9 cellular contexts compared by ENCODE assay signal in genomic region chr7:29921404-29922010, GRCh38.
DNase-seq lines count a peak whose midpoint lies in the region; ATAC-seq, FAIRE-seq and TF ChIP-seq lines count a peak whose summit lies in the region.
"Had no signal": no experiment of that assay in that cellular context is flagged by ENCODE, and none has a peak within 500 bp of the region (broad histone marks: within the 10 kb centered on the region; RNA-seq: fewer than 3 reads in every experiment).

No MANE protein-coding gene starts in this region.

- no peak overlapping the region for H3K27ac Mint-ChIP-seq in activated CD4-positive, alpha-beta memory T cell treated with anti-CD3 and anti-CD28 coated beads, Interleukin-2, amount 10 ng/mL, durations not matched to agents 7 days and 5 days
- H3K27ac Mint-ChIP-seq in naive thymus-derived CD8-positive, alpha-beta T cell = no peak overlapping the region
- H3K27ac Mint-ChIP-seq: activated naive CD8-positive, alpha-beta T cell had no signal

- no peaks in the 10 kb centered on the region for H3K36me3 Mint-ChIP-seq in activated CD4-positive, alpha-beta memory T cell treated with anti-CD3 and anti-CD28 coated beads, Interleukin-2, amount 10 ng/mL, durations not matched to agents 7 days and 5 days (ENCODE audit: low read depth)
- H3K36me3 Mint-ChIP-seq in naive thymus-derived CD8-positive, alpha-beta T cell = peaks cover 0 to 23% (median 0%) of the 10 kb centered on the region in 3 donors
- H3K36me3 Mint-ChIP-seq: activated naive CD8-positive, alpha-beta T cell had no signal

- FAIRE-seq in urothelium cell line (lab: Jason Lieb, UNC) = peak; percentile 87

- peak; percentile 85 for ATAC-seq in GM19452 (IDR thresholded peaks at IDR 0.05; ENCODE audit: unreplicated experiment)
- ATAC-seq in HG03442 (IDR thresholded peaks at IDR 0.05; ENCODE audit: unreplicated experiment) = peak; percentile 90
- peak; percentile 76 to 93 for ATAC-seq in naive thymus-derived CD8-positive, alpha-beta T cell

- H3K27me3 Mint-ChIP-seq in activated CD4-positive, alpha-beta memory T cell treated with anti-CD3 and anti-CD28 coated beads, Interleukin-2, amount 10 ng/mL, durations not matched to agents 7 days and 5 days = peaks cover 3% of the 10 kb centered on the region
- peaks cover 0 to 1% (median 0%) of the 10 kb centered on the region in 5 donors for H3K27me3 Mint-ChIP-seq in naive thymus-derived CD8-positive, alpha-beta T cell
- H3K27me3 Mint-ChIP-seq: activated naive CD8-positive, alpha-beta T cell had no signal

- no peak for TF ChIP-seq POLR2A in erythroblast (IDR thresholded peaks at IDR 0.05; ENCODE audit: low read length)

- POLR2A ChIA-PET in activated CD4-positive, alpha-beta memory T cell treated with anti-CD3 and anti-CD28 coated beads, Interleukin-2, amount 10 ng/mL, durations not matched to agents 7 days and 5 days (lab: Charles Lee) = no interaction called here
- POLR2A ChIA-PET in naive thymus-derived CD8-positive, alpha-beta T cell (lab: Charles Lee) = no interaction called here

- H3K9me3 Mint-ChIP-seq in activated CD4-positive, alpha-beta memory T cell treated with anti-CD3 and anti-CD28 coated beads, Interleukin-2, amount 10 ng/mL, durations not matched to agents 7 days and 5 days = no peaks in the 10 kb centered on the region
- no peaks in the 10 kb centered on the region for H3K9me3 Mint-ChIP-seq in naive thymus-derived CD8-positive, alpha-beta T cell

- CTCF ChIA-PET in activated CD4-positive, alpha-beta memory T cell treated with anti-CD3 and anti-CD28 coated beads, Interleukin-2, amount 10 ng/mL, durations not matched to agents 7 days and 5 days (lab: Charles Lee) = interaction anchor here (0.9 to 2.4 kb wide), 16 partner anchors 8 to 643 kb away, joined by 3 to 10 read pairs (median 5); no protein-coding TSS in a partner anchor

- peak; percentile 64 for DNase-seq in DMS 273 treated with DMSO at 0.1 percent for 48 hours (lab: John Stamatoyannopoulos, UW)
- DNase-seq in NCI-H446 (lab: John Stamatoyannopoulos, UW) = peak; percentile 65 to 66
- peak; percentile 30 for DNase-seq in activated CD4-positive, alpha-beta memory T cell treated with anti-CD3 and anti-CD28 coated beads, Interleukin-2, amount 10 ng/mL, durations not matched to agents 7 days and 5 days
- peak; percentile 67 to 80 for DNase-seq in erythroblast (lab: John Stamatoyannopoulos, UW)
- DNase-seq in naive thymus-derived CD8-positive, alpha-beta T cell = peak in 8 of 10 donors; percentile 8 to 63 (median 45)
- DNase-seq in urothelium cell line (ENCODE audit: low spot score) = peak; percentile 82

- H3K4me1 Mint-ChIP-seq in activated CD4-positive, alpha-beta memory T cell treated with anti-CD3 and anti-CD28 coated beads, Interleukin-2, amount 10 ng/mL, durations not matched to agents 7 days and 5 days = no peaks in the 10 kb centered on the region
- H3K4me1 Mint-ChIP-seq in naive thymus-derived CD8-positive, alpha-beta T cell = peaks cover 0 to 1% (median 0%) of the 10 kb centered on the region in 4 donors

- no peak overlapping the region for H3K4me3 Mint-ChIP-seq in activated CD4-positive, alpha-beta memory T cell treated with anti-CD3 and anti-CD28 coated beads, Interleukin-2, amount 10 ng/mL, durations not matched to agents 7 days and 5 days
- H3K4me3 Mint-ChIP-seq in naive thymus-derived CD8-positive, alpha-beta T cell = no peak overlapping the region
- H3K4me3 Mint-ChIP-seq: activated naive CD8-positive, alpha-beta T cell had no signal

Comparison
In these comparisons a context has a peak if more than half of its experiments do, and no peak if none do; other contexts are left out.
1. Peak in every context shown above with its lines: DNase-seq and ATAC-seq.
2. DNase-seq: peak in every context shown above with its lines; median percentile 82 in urothelium cell line; 74 in erythroblast; 66 in NCI-H446; 64 in DMS 273 treated with DMSO at 0.1 percent for 48 hours; 45 in naive thymus-derived CD8-positive, alpha-beta T cell; 30 in activated CD4-positive, alpha-beta memory T cell treated with anti-CD3 and anti-CD28 coated beads, Interleukin-2, amount 10 ng/mL, durations not matched to agents 7 days and 5 days.